In genomic region chr17:67461876-67462275, GRCh38 we compare ENCODE assay signal across 27 cellular contexts.
DNase-seq lines count a peak whose midpoint lies in the region; ATAC-seq lines count a peak whose summit lies in the region.
"Had no signal": no experiment of that assay in that cellular context is flagged by ENCODE, and none has a peak within 500 bp of the region (broad histone marks: within the 10 kb centered on the region; RNA-seq: fewer than 3 reads in every experiment).

No MANE protein-coding gene starts in this region.

- peak overlapping the region; percentile 69 for H3K27ac Mint-ChIP-seq in T-helper 1 cell treated with Interleukin-12 subunit alpha and Interleukin-12 subunit beta and Interleukin-4 antibody, amounts not matched to agents 30 μg/mL and 1 μg/mL, for 36 hours
- peak overlapping the region; percentile 88 for H3K27ac Mint-ChIP-seq in stimulated activated naive CD8-positive, alpha-beta T cell treated with anti-CD3 and anti-CD28 coated beads, Interleukin-15, Interleukin-2, amounts not matched to agents 100 ng/mL and 50 ng/mL, for 24 hours
- H3K27ac Mint-ChIP-seq in effector memory CD8-positive, alpha-beta T cell = peak overlapping the region; percentile 71 to 81
- H3K27ac Mint-ChIP-seq: stimulated activated naive B cell treated with anti-CD40 and anti-IgM and Interleukin-4, amounts not matched to agents 10 μg/mL and 1 μg/mL and 100 μg/mL, for 72 hours had no signal

- peak overlapping the region; percentile 28 for H3K4me3 Mint-ChIP-seq in T-helper 1 cell treated with Interleukin-12 subunit alpha and Interleukin-12 subunit beta and Interleukin-4 antibody, amounts not matched to agents 30 μg/mL and 1 μg/mL, for 36 hours
- H3K4me3 Mint-ChIP-seq in stimulated activated naive CD8-positive, alpha-beta T cell treated with anti-CD3 and anti-CD28 coated beads, Interleukin-15, Interleukin-2, amounts not matched to agents 100 ng/mL and 50 ng/mL, for 24 hours = peak overlapping the region; percentile 56
- peak overlapping the region; percentile 33 to 56 for H3K4me3 Mint-ChIP-seq in effector memory CD8-positive, alpha-beta T cell
- H3K4me3 Mint-ChIP-seq: brain; CD14-positive monocyte; stimulated activated naive B cell treated with anti-CD40 and anti-IgM and Interleukin-4, amounts not matched to agents 10 μg/mL and 1 μg/mL and 100 μg/mL, for 72 hours had no signal

- peaks cover 28% of the 10 kb centered on the region for H3K36me3 Mint-ChIP-seq in T-helper 1 cell treated with Interleukin-12 subunit alpha and Interleukin-12 subunit beta and Interleukin-4 antibody, amounts not matched to agents 30 μg/mL and 1 μg/mL, for 36 hours (ENCODE audit: low read depth)
- H3K36me3 Mint-ChIP-seq in stimulated activated naive CD8-positive, alpha-beta T cell treated with anti-CD3 and anti-CD28 coated beads, Interleukin-15, Interleukin-2, amounts not matched to agents 100 ng/mL and 50 ng/mL, for 24 hours (ENCODE audit: low read depth) = peaks cover 34% of the 10 kb centered on the region
- peaks cover 4% of the 10 kb centered on the region for H3K36me3 Mint-ChIP-seq in effector memory CD8-positive, alpha-beta T cell (ENCODE audit: insufficient read depth)

- H3K4me1 Mint-ChIP-seq in T-helper 1 cell treated with Interleukin-12 subunit alpha and Interleukin-12 subunit beta and Interleukin-4 antibody, amounts not matched to agents 30 μg/mL and 1 μg/mL, for 36 hours (ENCODE audit: low read depth) = peaks cover 39% of the 10 kb centered on the region
- peaks cover 75% of the 10 kb centered on the region for H3K4me1 Mint-ChIP-seq in stimulated activated naive CD8-positive, alpha-beta T cell treated with anti-CD3 and anti-CD28 coated beads, Interleukin-15, Interleukin-2, amounts not matched to agents 100 ng/mL and 50 ng/mL, for 24 hours (ENCODE audit: low read depth)
- peaks cover 43 to 68% of the 10 kb centered on the region in 2 donors for H3K4me1 Mint-ChIP-seq in effector memory CD8-positive, alpha-beta T cell (ENCODE audit: low read depth in 2 of 2)

- no peak for ATAC-seq in stimulated activated naive CD8-positive, alpha-beta T cell treated with anti-CD3 and anti-CD28 coated beads, Interleukin-15, Interleukin-2, amounts not matched to agents 100 U/mL and 50 U/mL, for 24 hours
- no peak for ATAC-seq in effector memory CD8-positive, alpha-beta T cell (replicated peaks)
- ATAC-seq in HG02763 (IDR thresholded peaks at IDR 0.05; ENCODE audit: unreplicated experiment) = no peak
- ATAC-seq: gastroesophageal sphincter; left lung; stimulated activated naive B cell treated with anti-CD40 and anti-IgM and Interleukin-4, amounts not matched to agents 10 μg/mL and 1 μg/mL and 100 μg/mL, for 72 hours had no signal

- no peaks in the 10 kb centered on the region for H3K27me3 Mint-ChIP-seq in T-helper 1 cell treated with Interleukin-12 subunit alpha and Interleukin-12 subunit beta and Interleukin-4 antibody, amounts not matched to agents 30 μg/mL and 1 μg/mL, for 36 hours (ENCODE audit: low read depth)
- no peaks in the 10 kb centered on the region for H3K27me3 Mint-ChIP-seq in stimulated activated naive CD8-positive, alpha-beta T cell treated with anti-CD3 and anti-CD28 coated beads, Interleukin-15, Interleukin-2, amounts not matched to agents 100 ng/mL and 50 ng/mL, for 24 hours
- no peaks in the 10 kb centered on the region for H3K27me3 Mint-ChIP-seq in effector memory CD8-positive, alpha-beta T cell
- H3K27me3 Mint-ChIP-seq: progenitor cell of endocrine pancreas; stimulated activated naive B cell treated with anti-CD40 and anti-IgM and Interleukin-4, amounts not matched to agents 10 μg/mL and 1 μg/mL and 100 μg/mL, for 72 hours had no signal

- no peak for DNase-seq in T-helper 1 cell
- DNase-seq in stimulated activated naive CD8-positive, alpha-beta T cell treated with anti-CD3 and anti-CD28 coated beads, Interleukin-15, Interleukin-2, amounts not matched to agents 100 U/mL and 50 U/mL, for 24 hours = no peak
- no peak for DNase-seq in effector memory CD8-positive, alpha-beta T cell
- DNase-seq in kidney tubule cell (ENCODE audit: low spot score) = no peak
- DNase-seq in activated effector memory CD4-positive, alpha-beta T cell treated with anti-CD3 and anti-CD28 coated beads, Interleukin-2, amount 50 U/mL, for 16 hours = no peak
- DNase-seq: 8988T; adrenal gland; GM23248; hippocampal formation; left lung; mesenchymal stem cell; MV-4-11; NCI-H1436 treated with DMSO at 0.1 percent for 48 hours; NCI-H2107; NCI-H774; right lobe of liver; RPMI8226; stimulated activated CD4-positive, alpha-beta T cell treated with anti-CD3 and anti-CD28 coated beads, Interleukin-12 subunit alpha, Interleukin-12 subunit beta, amount 100 ng/mL, for 4 hours; stimulated activated naive B cell treated with anti-CD40 and anti-IgM and Interleukin-4, amounts not matched to agents 10 μg/mL and 1 μg/mL and 100 μg/mL, for 72 hours; thyroid gland had no signal

- H3K9me3 Mint-ChIP-seq in T-helper 1 cell treated with Interleukin-12 subunit alpha and Interleukin-12 subunit beta and Interleukin-4 antibody, amounts not matched to agents 30 μg/mL and 1 μg/mL, for 36 hours = peaks cover 22% of the 10 kb centered on the region
- H3K9me3 Mint-ChIP-seq in stimulated activated naive CD8-positive, alpha-beta T cell treated with anti-CD3 and anti-CD28 coated beads, Interleukin-15, Interleukin-2, amounts not matched to agents 100 ng/mL and 50 ng/mL, for 24 hours = peaks cover 11% of the 10 kb centered on the region
- H3K9me3 Mint-ChIP-seq in effector memory CD8-positive, alpha-beta T cell = peaks cover 4 to 9% of the 10 kb centered on the region in 2 donors
